In the genomic region with DNA sequence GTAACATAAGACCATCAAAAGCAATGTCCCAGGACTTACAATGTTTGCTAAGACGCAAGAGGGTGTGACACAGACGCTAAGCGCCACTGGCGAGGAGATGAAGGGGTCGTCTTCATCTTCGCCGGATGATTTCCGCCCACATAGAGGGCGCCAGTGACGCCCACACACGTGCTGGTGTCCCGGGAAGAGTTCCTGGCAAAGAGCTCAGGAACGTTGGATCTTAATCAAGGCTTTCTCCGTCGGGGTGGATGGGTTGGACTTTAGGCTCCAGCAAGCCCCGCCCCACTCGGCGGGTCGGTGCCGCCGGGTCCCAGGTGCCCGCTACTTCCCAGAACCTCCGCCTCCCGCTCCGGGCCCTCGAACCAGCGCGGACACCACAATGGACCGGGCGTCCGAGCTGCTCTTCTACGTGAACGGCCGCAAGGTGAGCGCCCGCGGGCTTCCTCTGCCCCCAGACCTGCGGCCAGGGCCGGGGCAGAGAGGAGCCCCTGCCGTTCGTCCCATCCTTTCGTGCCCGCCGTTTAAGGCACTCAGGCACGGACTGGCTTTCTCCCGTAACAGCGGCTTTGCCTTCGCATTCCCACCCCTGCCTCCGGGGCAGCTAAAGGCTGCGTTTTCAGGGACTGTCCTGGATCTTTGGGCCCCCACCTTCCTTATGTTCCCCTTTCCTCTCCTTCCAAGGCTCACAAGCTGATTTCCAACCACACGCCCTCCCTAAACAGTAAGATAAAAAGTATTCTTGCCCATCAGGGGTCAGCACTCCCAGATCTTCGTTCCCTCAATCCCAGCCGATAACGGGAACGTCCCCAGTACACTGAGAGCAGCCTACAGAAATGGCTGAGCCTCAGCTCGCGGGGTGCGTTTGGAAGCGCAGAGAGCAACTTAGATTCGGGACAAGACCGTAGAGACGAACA, we compare ENCODE assay signal across 8 cellular contexts. TPM values are rescaled to one million over a fixed set of nuclear protein-coding genes. Genes with fewer than 3 reads are reported as not detected.
DNase-seq lines count a peak whose midpoint lies in the region; ATAC-seq and TF ChIP-seq lines count a peak whose summit lies in the region.

A gene (plus strand): TSS at position 285 of the 914 bp plus-strand sequence. CDS start 95 bp downstream, at position 380.

- H3K27me3 Mint-ChIP-seq in Calu3 (ENCODE audit: unreplicated experiment) (peaks cover 20% of the 10 kb centered on the region), nephron (ENCODE audit: low read depth) (peaks cover 27% of the 10 kb centered on the region)
- H3K27me3 Mint-ChIP-seq in activated T-helper 2 cell treated with anti-CD3 and anti-CD28 coated beads, Interferon-gamma antibody, Interleukin-2, Interleukin-4, amounts not matched to agents 10 μg/mL and 5 μg/mL and 100 μg/mL, durations not matched to agents 14 hours and 24 hours and 36 hours (ENCODE audit: low read depth), result peaks cover 19% of the 10 kb centered on the region

- peak within 1 kb of the TSS; percentile 80 for H3K4me3 Mint-ChIP-seq in Calu3 (ENCODE audit: low read depth, unreplicated experiment)
- H3K4me3 Mint-ChIP-seq in activated T-helper 2 cell treated with anti-CD3 and anti-CD28 coated beads, Interferon-gamma antibody, Interleukin-2, Interleukin-4, amounts not matched to agents 10 μg/mL and 5 μg/mL and 100 μg/mL, durations not matched to agents 14 hours and 24 hours and 36 hours (ENCODE audit: low read depth), result peak within 1 kb of the TSS; percentile 67
- peak within 1 kb of the TSS; percentile 83 to 88 (median 86) for H3K4me3 Mint-ChIP-seq in nephron

- H3K4me1 Mint-ChIP-seq in Calu3 (ENCODE audit: low read depth, unreplicated experiment) (peaks cover 8% of the 10 kb centered on the region), nephron (peaks cover 5% of the 10 kb centered on the region)
- H3K4me1 Mint-ChIP-seq in activated T-helper 2 cell treated with anti-CD3 and anti-CD28 coated beads, Interferon-gamma antibody, Interleukin-2, Interleukin-4, amounts not matched to agents 10 μg/mL and 5 μg/mL and 100 μg/mL, durations not matched to agents 14 hours and 24 hours and 36 hours (ENCODE audit: low read depth), result peaks cover 7% of the 10 kb centered on the region

- peak; percentile 48 for ATAC-seq in HG03108 (IDR thresholded peaks at IDR 0.05; ENCODE audit: unreplicated experiment)

- intact Hi-C loops in Calu3 (cut with micrococcal nuclease; ENCODE audit: unreplicated experiment), result loop anchor here (1.0 to 2.0 kb wide), 2 partner anchors 41 to 115 kb away; no protein-coding TSS in a partner anchor
- intact Hi-C loops in activated T-helper 2 cell treated with anti-CD3 and anti-CD28 coated beads, Interferon-gamma antibody, Interleukin-2, Interleukin-4, amounts not matched to agents 10 μg/mL and 5 μg/mL and 100 μg/mL, durations not matched to agents 14 hours and 24 hours and 36 hours (cut with micrococcal nuclease), result loop anchor here (10.0 kb wide), 1 partner anchor 599 kb away; a partner anchor contains a TSS

- H3K27ac Mint-ChIP-seq in Calu3 (ENCODE audit: unreplicated experiment) (no peak within 1 kb of the TSS), nephron (peak within 1 kb of the TSS in 1 of 3 experiments; percentile 8)
- no peak within 1 kb of the TSS for H3K27ac Mint-ChIP-seq in activated T-helper 2 cell treated with anti-CD3 and anti-CD28 coated beads, Interferon-gamma antibody, Interleukin-2, Interleukin-4, amounts not matched to agents 10 μg/mL and 5 μg/mL and 100 μg/mL, durations not matched to agents 14 hours and 24 hours and 36 hours

- H3K36me3 Mint-ChIP-seq in Calu3 (ENCODE audit: insufficient read depth, unreplicated experiment), result peaks cover 16% of the 10 kb centered on the region
- peaks cover 20% of the 10 kb centered on the region for H3K36me3 Mint-ChIP-seq in activated T-helper 2 cell treated with anti-CD3 and anti-CD28 coated beads, Interferon-gamma antibody, Interleukin-2, Interleukin-4, amounts not matched to agents 10 μg/mL and 5 μg/mL and 100 μg/mL, durations not matched to agents 14 hours and 24 hours and 36 hours (ENCODE audit: low read depth)
- H3K36me3 Mint-ChIP-seq in nephron (ENCODE audit: low read depth), result no peaks in the 10 kb centered on the region

- TSS peak; percentile 20 for BruUV-seq in Calu3 (replicated peaks; lab: Mats Ljungman, UMichigan)

- peak; percentile 34 for DNase-seq in Calu3
- DNase-seq in activated T-helper 2 cell treated with anti-CD3 and anti-CD28 coated beads, Interferon-gamma antibody, Interleukin-2, Interleukin-4, amounts not matched to agents 10 μg/mL and 5 μg/mL and 100 μg/mL, durations not matched to agents 14 hours and 24 hours and 36 hours (ENCODE audit: low spot score), result peak; percentile 12
- peak; percentile 78 to 92 for DNase-seq in foreskin fibroblast
- DNase-seq in ACHN, result no peak
- DNase-seq in NCI-H446 (lab: John Stamatoyannopoulos, UW), result no peak
- DNase-seq in NCI-H82 treated with DMSO at 0.1 percent for 48 hours (lab: John Stamatoyannopoulos, UW; ENCODE audit: unreplicated experiment), result no peak

- CTCF ChIA-PET in Calu3 (lab: Charles Lee), result interaction anchor here (0.7 to 1.2 kb wide), 4 partner anchors 114 to 121 kb away, joined by 3 to 7 read pairs (median 4); no protein-coding TSS in a partner anchor

- peak within 1 kb of the TSS; percentile 63 to 70 for H3K4me3 ChIP-seq in foreskin fibroblast (ENCODE audit: low read depth in 1 of 2, low read length in 2 of 2)

- TF ChIP-seq CTCF in Calu3 (IDR thresholded peaks at IDR 0.05; ENCODE audit: unreplicated experiment) (no peak), foreskin fibroblast (IDR thresholded peaks at IDR 0.05; ENCODE audit: low read depth, low read length) (peak; percentile 18), nephron (IDR thresholded peaks at IDR 0.05; ENCODE audit: unreplicated experiment in 3 of 3) (no peak)

- in situ Hi-C loops in ACHN (cut with HindIII; ENCODE audit: low pct_ligation_motif_present, low pct_unique_long_range_greater_than_20kb, low sequenced_read_pairs), result no loop called here

- H3K9me3 Mint-ChIP-seq in Calu3 (ENCODE audit: low read depth, unreplicated experiment), result no peaks in the 10 kb centered on the region
- H3K9me3 Mint-ChIP-seq in activated T-helper 2 cell treated with anti-CD3 and anti-CD28 coated beads, Interferon-gamma antibody, Interleukin-2, Interleukin-4, amounts not matched to agents 10 μg/mL and 5 μg/mL and 100 μg/mL, durations not matched to agents 14 hours and 24 hours and 36 hours, result no peaks in the 10 kb centered on the region
- H3K9me3 Mint-ChIP-seq in nephron, result no peaks in the 10 kb centered on the region

RNA-seq across cellular contexts. Expression of the gene that starts here (rescaled TPM):
- 0.22 and 0.45 TPM in 2 replicates for total RNA-seq in Calu3 (2022)
- not detected in 2 replicates for total RNA-seq in activated T-helper 2 cell treated with anti-CD3 and anti-CD28 coated beads, Interferon-gamma antibody, Interleukin-2, Interleukin-4, amounts not matched to agents 10 μg/mL and 5 μg/mL and 100 μg/mL, durations not matched to agents 14 hours and 24 hours and 36 hours

Comparison
In these comparisons a context has a peak if more than half of its experiments do, and no peak if none do; other contexts are left out.
1. Peak in DNase-seq in Calu3; RNA of the gene not detected or under 1 TPM.
2. Peak in DNase-seq in activated T-helper 2 cell treated with anti-CD3 and anti-CD28 coated beads, Interferon-gamma antibody, Interleukin-2, Interleukin-4, amounts not matched to agents 10 μg/mL and 5 μg/mL and 100 μg/mL, durations not matched to agents 14 hours and 24 hours and 36 hours; RNA of the gene not detected or under 1 TPM.
3. DNase-seq: peak in foreskin fibroblast (2 of 2); none in ACHN (single experiment), NCI-H446 (0 of 2) and NCI-H82 treated with DMSO at 0.1 percent for 48 hours (single experiment).
4. Peak in every context shown above with its lines, with median percentiles within 50 percentile points of each other: H3K4me3 Mint-ChIP-seq.